Comparison of ENCODE assay signal across 27 cellular contexts in the genomic region with DNA sequence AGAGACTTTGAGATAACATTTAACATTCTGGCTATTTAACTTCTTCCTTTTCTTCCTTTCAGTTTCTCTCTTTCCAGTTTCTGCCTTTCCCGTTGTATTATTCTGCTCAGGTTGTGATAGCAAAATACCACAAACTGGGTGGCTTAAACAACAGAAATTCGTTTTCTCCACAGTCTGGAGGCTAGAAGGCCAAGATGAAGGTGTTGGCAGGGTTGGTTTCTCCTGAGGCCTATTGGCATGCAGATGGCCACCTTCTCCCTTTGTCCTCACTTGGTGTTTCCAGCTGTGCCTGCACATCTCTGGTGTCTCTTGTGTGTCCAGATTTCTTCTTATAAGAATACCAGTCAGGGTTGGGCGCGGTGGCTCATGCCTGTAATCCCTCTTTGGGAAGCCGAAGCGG.
"Had no signal": no experiment of that assay in that cellular context is flagged by ENCODE, and none has a peak within 500 bp of the region (broad histone marks: within the 10 kb centered on the region; RNA-seq: fewer than 3 reads in every experiment).

No MANE protein-coding gene starts in this region.

- H3K4me3 ChIP-seq: coronary artery, esophagus squamous epithelium, heart right ventricle, left lung, prostate gland, right atrium auricular region, sigmoid colon, thoracic aorta, tibial nerve, upper lobe of right lung, uterus had no signal

- H3K4me3 Mint-ChIP-seq: naive thymus-derived CD4-positive, alpha-beta T cell; nephron progenitor cell; stimulated activated memory B cell treated with anti-CD40 and anti-IgM and Interleukin-4, amounts not matched to agents 10 μg/mL and 1 μg/mL and 100 μg/mL, for 72 hours; stimulated activated naive CD8-positive, alpha-beta T cell treated with anti-CD3 and anti-CD28 coated beads, Interleukin-15, Interleukin-2, amounts not matched to agents 100 ng/mL and 50 ng/mL, for 24 hours had no signal

- H3K9me3 ChIP-seq: esophagus squamous epithelium, heart right ventricle, left lung, prostate gland, right atrium auricular region, sigmoid colon, thoracic aorta, tibial nerve, upper lobe of right lung, uterus had no signal

- H3K27ac Mint-ChIP-seq: naive thymus-derived CD4-positive, alpha-beta T cell; nephron progenitor cell; stimulated activated memory B cell treated with anti-CD40 and anti-IgM and Interleukin-4, amounts not matched to agents 10 μg/mL and 1 μg/mL and 100 μg/mL, for 72 hours; stimulated activated naive CD8-positive, alpha-beta T cell treated with anti-CD3 and anti-CD28 coated beads, Interleukin-15, Interleukin-2, amounts not matched to agents 100 ng/mL and 50 ng/mL, for 24 hours had no signal

- DNase-seq: dermis blood vessel endothelial cell; effector memory CD4-positive, alpha-beta T cell; erythroblast; esophagus squamous epithelium; foreskin melanocyte; glutamatergic neuron; heart right ventricle; hippocampal formation; left cardiac atrium; left lung; mesendoderm; midbrain; naive thymus-derived CD4-positive, alpha-beta T cell; nephron progenitor cell; nucleus accumbens; sigmoid colon; stimulated activated CD4-positive, alpha-beta T cell treated with anti-CD3 and anti-CD28 coated beads, Interleukin-2, amount 100 ng/mL, for 24 hours; stimulated activated CD4-positive, alpha-beta T cell treated with anti-CD3 and anti-CD28 coated beads, Interleukin-4, amount 100 ng/mL, for 4 hours; upper lobe of right lung; uterus had no signal

- H3K36me3 Mint-ChIP-seq: stimulated activated memory B cell treated with anti-CD40 and anti-IgM and Interleukin-4, amounts not matched to agents 10 μg/mL and 1 μg/mL and 100 μg/mL, for 72 hours had no signal

- H3K4me1 ChIP-seq: prostate gland had no signal

- H3K27me3 ChIP-seq: esophagus squamous epithelium, heart right ventricle, left lung, right atrium auricular region, sigmoid colon, tibial nerve, upper lobe of right lung, uterus had no signal

- H3K36me3 ChIP-seq: esophagus squamous epithelium, heart right ventricle, left lung, prostate gland, right atrium auricular region, sigmoid colon, thoracic aorta, tibial nerve, upper lobe of right lung, uterus had no signal

- H3K27me3 Mint-ChIP-seq: naive thymus-derived CD4-positive, alpha-beta T cell; stimulated activated memory B cell treated with anti-CD40 and anti-IgM and Interleukin-4, amounts not matched to agents 10 μg/mL and 1 μg/mL and 100 μg/mL, for 72 hours; stimulated activated naive CD8-positive, alpha-beta T cell treated with anti-CD3 and anti-CD28 coated beads, Interleukin-15, Interleukin-2, amounts not matched to agents 100 ng/mL and 50 ng/mL, for 24 hours had no signal

- H3K9me3 Mint-ChIP-seq: stimulated activated memory B cell treated with anti-CD40 and anti-IgM and Interleukin-4, amounts not matched to agents 10 μg/mL and 1 μg/mL and 100 μg/mL, for 72 hours; stimulated activated naive CD8-positive, alpha-beta T cell treated with anti-CD3 and anti-CD28 coated beads, Interleukin-15, Interleukin-2, amounts not matched to agents 100 ng/mL and 50 ng/mL, for 24 hours had no signal

- ATAC-seq: heart right ventricle; left cardiac atrium; left lung; naive thymus-derived CD4-positive, alpha-beta T cell; stimulated activated memory B cell treated with anti-CD40 and anti-IgM and Interleukin-4, amounts not matched to agents 10 μg/mL and 1 μg/mL and 100 μg/mL, for 72 hours; upper lobe of right lung had no signal

- H3K27ac ChIP-seq: coronary artery, heart right ventricle, left lung, prostate gland, right atrium auricular region, sigmoid colon, thoracic aorta, tibial nerve, upper lobe of right lung, uterus had no signal
